Comparison of ENCODE assay signal across 26 cellular contexts in genomic region chr9:135793221-135794056, GRCh38.
"Had no signal": no experiment of that assay in that cellular context is flagged by ENCODE, and none has a peak within 500 bp of the region (broad histone marks: within the 10 kb centered on the region; RNA-seq: fewer than 3 reads in every experiment).

No MANE protein-coding gene starts in this region.

- ATAC-seq: heart left ventricle; left colon; left lung; mucosa of descending colon; naive thymus-derived CD4-positive, alpha-beta T cell; natural killer cell treated with Interleukin-12 subunit alpha and Interleukin-12 subunit beta and Interleukin-15 and Interleukin-18, amount 100 ng/mL, for 72 hours; psoas muscle; right lobe of liver; stimulated activated naive B cell treated with anti-CD40 and anti-IgM and Interleukin-4, amounts not matched to agents 10 μg/mL and 1 μg/mL and 100 μg/mL, for 72 hours; stimulated activated naive CD8-positive, alpha-beta T cell treated with anti-CD3 and anti-CD28 coated beads, Interleukin-15, Interleukin-2, amounts not matched to agents 100 U/mL and 50 U/mL, for 24 hours; upper lobe of right lung had no signal

- H3K27me3 ChIP-seq: right lobe of liver, testis, thyroid gland, transverse colon, upper lobe of right lung had no signal

- H3K4me3 ChIP-seq: heart left ventricle, left lung, mucosa of descending colon, psoas muscle, right lobe of liver, smooth muscle cell, stomach, testis, thyroid gland, transverse colon, upper lobe of right lung had no signal

- H3K27ac ChIP-seq: heart left ventricle, left lung, parathyroid adenoma, psoas muscle, right lobe of liver, stomach, testis, thyroid gland, transverse colon, upper lobe of right lung had no signal

- H2AFZ ChIP-seq: parathyroid adenoma had no signal

- DNase-seq: hypothalamus; immature natural killer cell; kidney; left colon; midbrain; mucosa of descending colon; naive thymus-derived CD4-positive, alpha-beta T cell; nucleus accumbens; psoas muscle; right lobe of liver; stimulated activated CD4-positive, alpha-beta T cell treated with anti-CD3 and anti-CD28 coated beads, Interleukin-1b, Interleukin-23, amount 100 ng/mL, for 48 hours; stimulated activated CD4-positive, alpha-beta T cell treated with anti-CD3 and anti-CD28 coated beads, Interleukin-2, amount 100 ng/mL, for 48 hours; stimulated activated CD4-positive, alpha-beta T cell treated with anti-CD3 and anti-CD28 coated beads, Interleukin-4, amount 100 ng/mL, for 4 hours; stimulated activated CD8-positive, alpha-beta memory T cell treated with anti-CD3 and anti-CD28 coated beads, Interleukin-4, amount 100 ng/mL, for 48 hours; stimulated activated naive B cell treated with anti-CD40 and anti-IgM and Interleukin-4, amounts not matched to agents 10 μg/mL and 1 μg/mL and 100 μg/mL, for 72 hours; stimulated activated naive CD8-positive, alpha-beta T cell treated with anti-CD3 and anti-CD28 coated beads, Interleukin-15, Interleukin-2, amounts not matched to agents 100 U/mL and 50 U/mL, for 24 hours; stomach; testis; thyroid gland; transverse colon; upper lobe of right lung had no signal

- H3K36me3 ChIP-seq: heart left ventricle, left lung, right lobe of liver, stomach, thyroid gland, transverse colon, upper lobe of right lung had no signal

- H3K9me3 ChIP-seq: heart left ventricle, left lung, mucosa of descending colon, psoas muscle, right lobe of liver, stomach, testis, thyroid gland, transverse colon, upper lobe of right lung had no signal

- H3K79me2 ChIP-seq: parathyroid adenoma had no signal

- H3K4me2 ChIP-seq: smooth muscle cell had no signal

- H3K9ac ChIP-seq: parathyroid adenoma had no signal

- H3K4me1 ChIP-seq: left lung, parathyroid adenoma, right lobe of liver, stomach, thyroid gland, transverse colon, upper lobe of right lung had no signal
